Comparison of ENCODE assay signal across 9 cellular contexts in the genomic region with DNA sequence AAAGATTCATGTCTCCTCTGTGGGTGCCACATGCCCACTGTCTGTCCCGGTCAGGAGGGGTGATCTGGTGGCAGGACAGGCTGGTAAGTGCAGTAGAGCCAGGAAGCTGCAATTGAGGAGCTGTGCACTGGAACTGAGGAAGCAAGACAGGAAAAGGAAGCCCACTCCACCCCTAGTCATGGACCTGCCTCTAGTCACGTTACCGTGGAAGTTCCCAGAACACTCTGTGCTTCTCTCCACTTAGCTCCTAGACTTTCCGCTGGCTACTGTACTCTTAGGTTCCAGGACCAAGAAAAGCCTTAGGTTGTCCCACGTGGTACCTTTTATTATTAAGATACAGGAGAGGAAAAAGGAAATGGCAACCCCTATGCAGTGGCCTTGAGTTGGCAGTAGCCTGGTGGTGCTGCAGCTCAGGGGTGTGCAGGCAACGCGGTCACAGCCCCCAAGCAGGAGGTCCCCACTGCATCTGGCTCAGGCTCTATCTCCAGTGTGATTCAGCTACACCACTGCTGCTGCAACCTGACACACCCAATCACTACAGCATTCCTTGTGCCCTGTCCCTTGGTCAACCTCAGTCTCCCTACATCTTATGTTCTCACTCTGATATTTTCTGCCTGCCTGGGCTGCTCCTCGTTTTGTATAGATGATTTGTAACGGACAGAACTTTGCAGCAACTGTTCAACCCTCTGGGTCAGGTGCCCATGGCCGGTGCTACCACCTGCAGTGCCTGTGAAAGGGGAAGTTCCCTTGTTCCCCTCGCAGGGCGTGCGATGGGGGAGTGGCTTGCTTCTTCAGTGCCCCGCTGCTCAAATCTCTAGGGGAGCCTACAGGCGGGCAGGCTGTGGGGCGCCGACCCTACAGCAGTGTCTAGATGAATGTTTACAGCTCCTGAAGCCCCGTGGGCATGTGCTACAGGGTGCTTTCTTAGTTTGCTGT. TPM values are rescaled to one million over a fixed set of nuclear protein-coding genes. Genes with fewer than 3 reads are reported as not detected.
DNase-seq lines count a peak whose midpoint lies in the region; ATAC-seq and TF ChIP-seq lines count a peak whose summit lies in the region.
"Had no signal": no experiment of that assay in that cellular context is flagged by ENCODE, and none has a peak within 500 bp of the region (broad histone marks: within the 10 kb centered on the region; RNA-seq: fewer than 3 reads in every experiment).

No MANE protein-coding gene starts in this region.

- no peak overlapping the region for H3K27ac ChIP-seq in HUES64 (ENCODE audit: low read depth, low read length)
- no peak overlapping the region for H3K27ac ChIP-seq in brain microvascular endothelial cell
- H3K27ac ChIP-seq: 22Rv1 had no signal

- no peak overlapping the region for H3K27ac Mint-ChIP-seq in activated naive CD8-positive, alpha-beta T cell
- H3K27ac Mint-ChIP-seq in nephron progenitor cell, result no peak overlapping the region

- peaks cover 16% of the 10 kb centered on the region for H3K4me1 Mint-ChIP-seq in activated naive CD8-positive, alpha-beta T cell (ENCODE audit: low read depth)
- peaks cover 9% of the 10 kb centered on the region for H3K4me1 Mint-ChIP-seq in nephron progenitor cell

- no peaks in the 10 kb centered on the region for H3K36me3 ChIP-seq in HUES64 (ENCODE audit: insufficient read depth, low read length)
- no peaks in the 10 kb centered on the region for H3K36me3 ChIP-seq in brain microvascular endothelial cell (replicated peaks)

- H3K4me3 ChIP-seq in HUES64 (ENCODE audit: low read length), result peak overlapping the region; percentile 60
- H3K4me3 ChIP-seq in brain microvascular endothelial cell (ENCODE audit: low read depth, low read length), result no peak overlapping the region

- peaks cover 10% of the 10 kb centered on the region; the same call in 1 of the 2 replicates for H3K27me3 ChIP-seq in HUES64 (ENCODE audit: insufficient read depth, low read length)
- no peaks in the 10 kb centered on the region for H3K27me3 ChIP-seq in brain microvascular endothelial cell (replicated peaks)

- H3K9me3 ChIP-seq in HUES64 (ENCODE audit: insufficient read depth, low read depth, low read length), result peaks cover 8% of the 10 kb centered on the region; the same call in 1 of the 2 replicates

- peaks cover 8% of the 10 kb centered on the region for H3K4me1 ChIP-seq in HUES64 (ENCODE audit: insufficient read depth, low read length)

- H3K27me3 Mint-ChIP-seq in activated naive CD8-positive, alpha-beta T cell, result peaks cover 3% of the 10 kb centered on the region
- peaks cover 58% of the 10 kb centered on the region for H3K27me3 Mint-ChIP-seq in nephron progenitor cell (ENCODE audit: low read depth, poor library complexity)

- DNase-seq in DMS153 treated with DMSO at 0.1 percent for 48 hours (lab: John Stamatoyannopoulos, UW; ENCODE audit: unreplicated experiment) (peak; percentile 24), DMS153 (lab: John Stamatoyannopoulos, UW) (no peak), nephron progenitor cell (peak; percentile 13), NCI-H774 (lab: John Stamatoyannopoulos, UW) (no peak), brain microvascular endothelial cell (no peak)

- H3K9me3 Mint-ChIP-seq in activated naive CD8-positive, alpha-beta T cell (ENCODE audit: low read depth), result no peaks in the 10 kb centered on the region
- peaks cover 14% of the 10 kb centered on the region for H3K9me3 Mint-ChIP-seq in nephron progenitor cell

- H3K36me3 Mint-ChIP-seq in activated naive CD8-positive, alpha-beta T cell, result peaks cover 3% of the 10 kb centered on the region
- no peaks in the 10 kb centered on the region for H3K36me3 Mint-ChIP-seq in nephron progenitor cell (ENCODE audit: low read depth)

- TF ChIP-seq CTCF in nephron progenitor cell (IDR thresholded peaks at IDR 0.05) (no peak), brain microvascular endothelial cell (IDR thresholded peaks at IDR 0.05; ENCODE audit: low read depth, low read length, missing control alignments) (no peak)

- 36% methylated on average over 18 of the region's 18 CpGs for WGBS in HUES64

- no peak for ATAC-seq in HG02588 (IDR thresholded peaks at IDR 0.05; ENCODE audit: unreplicated experiment)

- H3K9ac ChIP-seq in HUES64 (ENCODE audit: low read depth, low read length), result no peak overlapping the region

- in situ Hi-C loops in brain microvascular endothelial cell (cut with HindIII; ENCODE audit: low pct_ligation_motif_present, low sequenced_read_pairs), result no loop called here

- H3K4me3 Mint-ChIP-seq in activated naive CD8-positive, alpha-beta T cell, result peak overlapping the region; percentile 83
- peak overlapping the region; percentile 71 for H3K4me3 Mint-ChIP-seq in nephron progenitor cell

RNA-seq across cellular contexts. Expression of gene GPR12, which starts 24.4 kb away (rescaled TPM):
- not detected for polyA plus RNA-seq in HUES64 (2013, experiment 1 of 2)
- polyA plus RNA-seq in HUES64 (2013, experiment 2 of 2), result 0.06 TPM

Comparison
In these comparisons a context has a peak if more than half of its experiments do, and no peak if none do; other contexts are left out.
1. DNase-seq: peak in DMS153 treated with DMSO at 0.1 percent for 48 hours (single experiment) and nephron progenitor cell (single experiment); none in DMS153 (single experiment), NCI-H774 (single experiment) and brain microvascular endothelial cell (single experiment).